8 cellular contexts compared by ENCODE assay signal in the genomic region with DNA sequence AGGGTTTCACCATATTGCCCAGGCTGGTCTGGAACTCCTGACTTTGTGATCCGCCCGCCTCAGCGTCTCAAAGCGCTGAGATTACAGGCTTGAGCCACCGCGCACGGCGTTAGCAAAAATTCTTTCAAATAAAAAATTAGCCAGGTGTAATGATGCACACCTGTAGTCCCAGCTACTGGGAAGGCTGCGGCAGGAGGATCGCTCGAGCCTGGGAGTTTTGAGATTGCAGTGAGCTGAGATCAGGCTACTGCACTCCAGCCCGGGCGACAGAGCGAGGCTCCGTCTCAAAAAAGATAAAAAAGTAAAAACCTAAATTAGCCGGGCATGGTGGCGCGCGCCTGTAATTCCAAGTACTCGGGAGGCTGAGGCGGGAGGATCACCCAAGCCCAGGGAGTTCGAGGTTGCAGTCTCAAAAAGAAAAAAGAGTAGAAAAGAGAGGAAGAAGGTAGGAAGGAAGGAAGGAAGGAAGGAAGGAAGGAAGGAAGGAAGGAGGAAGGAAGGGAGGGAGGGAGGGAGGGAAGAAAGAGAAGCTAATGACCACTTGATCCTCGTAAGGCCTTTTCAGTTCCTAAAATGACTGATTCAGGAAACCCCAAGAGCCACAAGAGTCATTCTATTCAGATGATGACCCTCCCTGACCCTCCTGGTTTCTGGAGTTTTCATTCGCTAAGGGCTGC. TPM values are rescaled to one million over a fixed set of nuclear protein-coding genes. Genes with fewer than 3 reads are reported as not detected.
DNase-seq lines count a peak whose midpoint lies in the region; ATAC-seq and TF ChIP-seq lines count a peak whose summit lies in the region.

No MANE protein-coding gene starts in this region.

- no peaks in the 10 kb centered on the region for H3K9me2 ChIP-seq in OCI-LY1 (ENCODE audit: low read depth, low read length)

- H2AFZ ChIP-seq in OCI-LY1 (ENCODE audit: low read length): no peak overlapping the region

- H3F3A ChIP-seq in OCI-LY1 (ENCODE audit: insufficient read depth, low read length): no peaks in the 10 kb centered on the region

- H3K9me3 ChIP-seq in OCI-LY1 (ENCODE audit: low read length): no peaks in the 10 kb centered on the region
- no peaks in the 10 kb centered on the region for H3K9me3 ChIP-seq in effector memory CD4-positive, alpha-beta T cell (ENCODE audit: control insufficient read depth, low read length)

- H3K27me3 ChIP-seq in OCI-LY1 (ENCODE audit: insufficient read depth, low read length): no peaks in the 10 kb centered on the region
- H3K27me3 ChIP-seq in effector memory CD4-positive, alpha-beta T cell (replicated peaks; ENCODE audit: control insufficient read depth, insufficient read depth, low read length, poor library complexity, severe bottlenecking): no peaks in the 10 kb centered on the region

- H3K4me1 ChIP-seq in OCI-LY1 (ENCODE audit: insufficient read depth, low read length, severe bottlenecking): peaks cover 10% of the 10 kb centered on the region
- H3K4me1 ChIP-seq in effector memory CD4-positive, alpha-beta T cell (ENCODE audit: control insufficient read depth, insufficient read depth, low read length, poor library complexity, severe bottlenecking): no peaks in the 10 kb centered on the region

- DNase-seq in GM10266 (ENCODE audit: extremely low spot score): peak; percentile 77
- DNase-seq in HFF-Myc (ENCODE audit: extremely low read depth, low read depth): no peak
- no peak for DNase-seq in effector memory CD4-positive, alpha-beta T cell
- no peak for DNase-seq in omental fat pad (ENCODE audit: low spot score)
- DNase-seq in left lobe of liver (ENCODE audit: low spot score): no peak
- DNase-seq in RPMI8226: no peak
- DNase-seq in HuH-7.5 (ENCODE audit: low spot score): no peak

- no peaks in the 10 kb centered on the region for H4K20me1 ChIP-seq in OCI-LY1 (ENCODE audit: insufficient read depth, low read length)

- no peak overlapping the region for H3K27ac ChIP-seq in OCI-LY1 (ENCODE audit: low read depth, low read length, poor library complexity, severe bottlenecking)
- H3K27ac ChIP-seq in effector memory CD4-positive, alpha-beta T cell (ENCODE audit: insufficient read depth, low read length, poor library complexity, severe bottlenecking): no peak overlapping the region

- H3K79me2 ChIP-seq in OCI-LY1 (ENCODE audit: insufficient read depth, low read length): no peaks in the 10 kb centered on the region

- no peaks in the 10 kb centered on the region for H3K36me3 ChIP-seq in OCI-LY1 (ENCODE audit: insufficient read depth, low read length)
- no peaks in the 10 kb centered on the region for H3K36me3 ChIP-seq in effector memory CD4-positive, alpha-beta T cell (ENCODE audit: control insufficient read depth, insufficient read depth, low read length)

- ATAC-seq in omental fat pad (ENCODE audit: low FRiP score) (peak; percentile 76), left lobe of liver (no peak)

- H3K4me3 ChIP-seq in HFF-Myc (replicated peaks; ENCODE audit: low read depth, low read length) (peak overlapping the region; percentile 68), OCI-LY1 (ENCODE audit: low read depth, low read length, poor library complexity, severe bottlenecking) (peak overlapping the region; percentile 70)
- peak overlapping the region; percentile 83 for H3K4me3 ChIP-seq in effector memory CD4-positive, alpha-beta T cell (ENCODE audit: insufficient read depth, low read depth, low read length, poor library complexity, severe bottlenecking)

- peak overlapping the region; percentile 76 for H3K4me2 ChIP-seq in OCI-LY1 (ENCODE audit: low read length)

- H3K9ac ChIP-seq in OCI-LY1 (ENCODE audit: low read length): peak overlapping the region; percentile 75; the same call in 1 of the 2 replicates

- TF ChIP-seq CTCF in GM10266 (IDR thresholded peaks at IDR 0.05; ENCODE audit: control insufficient read depth, insufficient read depth, low read depth, missing control alignments) (no peak), HFF-Myc (IDR thresholded peaks at IDR 0.05; ENCODE audit: low read depth, low read length, missing control alignments) (no peak), OCI-LY1 (IDR thresholded peaks at IDR 0.05; ENCODE audit: low read length) (no peak), omental fat pad (IDR thresholded peaks at IDR 0.05) (no peak)

RNA-seq across cellular contexts. Expression of gene SRL, which starts 59.2 kb away (rescaled TPM):
- total RNA-seq in omental fat pad: 1 to 10 TPM in 3 of 4 donors, under 1 TPM in 1; 0.84 to 4.4 (median 1.9) TPM
- 0.15 TPM for total RNA-seq in left lobe of liver
